In the genomic region with DNA sequence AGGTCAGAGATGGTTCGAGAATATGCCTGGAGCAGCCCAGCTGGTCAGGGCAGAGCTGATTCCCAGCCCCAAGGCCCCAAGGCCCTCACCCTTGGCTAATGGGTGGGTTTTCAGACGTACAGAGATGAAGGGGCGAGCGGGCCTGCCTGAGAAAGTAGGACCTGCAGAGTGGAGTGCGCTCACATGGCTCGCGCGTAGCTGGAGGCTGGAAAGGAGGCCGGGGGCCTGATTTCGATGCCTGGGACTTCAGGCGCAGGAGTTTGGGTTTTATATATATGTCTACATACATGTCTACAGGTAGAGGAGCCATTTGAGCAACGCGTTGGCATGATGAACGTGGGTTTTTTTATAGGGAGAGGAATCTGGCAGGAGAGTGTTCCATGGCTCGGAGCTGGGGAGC, we compare ENCODE assay signal across 18 cellular contexts. TPM values are rescaled to one million over a fixed set of nuclear protein-coding genes. Genes with fewer than 3 reads are reported as not detected.
DNase-seq lines count a peak whose midpoint lies in the region; TF ChIP-seq lines count a peak whose summit lies in the region.
"Had no signal": no experiment of that assay in that cellular context is flagged by ENCODE, and none has a peak within 500 bp of the region (broad histone marks: within the 10 kb centered on the region; RNA-seq: fewer than 3 reads in every experiment).

No MANE protein-coding gene starts in this region.

- WGBS in endodermal cell (ENCODE audit: insufficient coverage in 1 of 2, insufficient read length in 1 of 2), 2 experiments: 93 to 97% methylated on average over 7 to 15 of the region's 15 CpGs

- H3K27ac Mint-ChIP-seq in endodermal cell: no peak overlapping the region
- no peak overlapping the region for H3K27ac Mint-ChIP-seq in osteocyte (ENCODE audit: unreplicated experiment)
- H3K27ac Mint-ChIP-seq: CD4-positive, CD25-positive, alpha-beta regulatory T cell; CD8-positive, alpha-beta memory T cell; H9 had no signal

- H3K9me3 Mint-ChIP-seq in endodermal cell (peaks cover 7% of the 10 kb centered on the region), osteocyte (ENCODE audit: unreplicated experiment) (peaks cover 5% of the 10 kb centered on the region)

- peak; percentile 60 for DNase-seq in coronary artery (ENCODE audit: low spot score)
- DNase-seq in endodermal cell: peak; percentile 20
- DNase-seq in osteocyte (ENCODE audit: extremely low spot score, unreplicated experiment): peak; percentile 82
- no peak for DNase-seq in NCI-H69 (lab: John Stamatoyannopoulos, UW)
- no peak for DNase-seq in NK-92 treated with Interleukin-12 subunit alpha and Interleukin-12 subunit beta, amount 100 ng/mL, for 24 hours (lab: John Stamatoyannopoulos, UW)
- DNase-seq: ACHN; BE2C; C1 segment of cervical spinal cord; CD4-positive, CD25-positive, alpha-beta regulatory T cell; CD8-positive, alpha-beta memory T cell; COR-L47; DMS 273 treated with DMSO at 0.1 percent for 48 hours; DMS53; DND-41; EL; H9 had no signal

- no peak overlapping the region for H3K9ac ChIP-seq in endodermal cell (ENCODE audit: extremely low read depth, low read length, poor library complexity, severe bottlenecking)
- no peak overlapping the region for H3K9ac ChIP-seq in subcutaneous abdominal adipose tissue (ENCODE audit: low read length in 5 of 5)

- peaks cover 21% of the 10 kb centered on the region for H3K27me3 ChIP-seq in endodermal cell (ENCODE audit: control insufficient read depth, insufficient read depth, low read length, poor library complexity, severe bottlenecking)
- no peaks in the 10 kb centered on the region for H3K27me3 ChIP-seq in subcutaneous abdominal adipose tissue (ENCODE audit: control insufficient read depth in 5 of 5, insufficient read depth in 4 of 5, low read length in 5 of 5)
- H3K27me3 ChIP-seq: BE2C had no signal

- no peak for TF ChIP-seq CTCF in coronary artery (IDR thresholded peaks at IDR 0.05)
- no peak for TF ChIP-seq CTCF in endodermal cell (conservative IDR thresholded peaks at IDR 0.05)
- no peak for TF ChIP-seq CTCF in osteocyte (IDR thresholded peaks at IDR 0.05)

- H3K36me3 Mint-ChIP-seq in endodermal cell (ENCODE audit: low read depth) (peaks cover 1% of the 10 kb centered on the region), osteocyte (ENCODE audit: unreplicated experiment) (peaks cover 5% of the 10 kb centered on the region)

- no peaks in the 10 kb centered on the region for H3K36me3 ChIP-seq in endodermal cell (ENCODE audit: control insufficient read depth, insufficient read depth, low read length)
- H3K36me3 ChIP-seq in subcutaneous abdominal adipose tissue (ENCODE audit: control insufficient read depth in 5 of 5, insufficient read depth in 5 of 5, low read length in 5 of 5): peaks cover 0 to 4% (median 0%) of the 10 kb centered on the region in 5 donors

- H3K4me1 Mint-ChIP-seq in endodermal cell: peaks cover 25% of the 10 kb centered on the region
- peaks cover 12% of the 10 kb centered on the region for H3K4me1 Mint-ChIP-seq in osteocyte (ENCODE audit: unreplicated experiment)

- H3K4me3 Mint-ChIP-seq in endodermal cell (no peak overlapping the region), osteocyte (ENCODE audit: unreplicated experiment) (no peak overlapping the region)
- H3K4me3 Mint-ChIP-seq: CD8-positive, alpha-beta memory T cell; H9 had no signal

- H3K4me3 ChIP-seq in coronary artery (no peak overlapping the region), endodermal cell (ENCODE audit: low read length) (no peak overlapping the region), subcutaneous abdominal adipose tissue (ENCODE audit: low read depth in 1 of 5, low read length in 5 of 5) (no peak overlapping the region)
- H3K4me3 ChIP-seq: GM12878 had no signal

- H3K9me3 ChIP-seq in endodermal cell (ENCODE audit: control insufficient read depth, low read length) (peaks cover 5% of the 10 kb centered on the region), subcutaneous abdominal adipose tissue (ENCODE audit: control insufficient read depth in 5 of 5, low read length in 5 of 5) (peaks cover 0 to 6% (median 4%) of the 10 kb centered on the region in 5 donors)
- H3K9me3 ChIP-seq: BE2C had no signal

- H3K4me1 ChIP-seq in endodermal cell (ENCODE audit: control insufficient read depth, insufficient read depth, low read length): peaks cover 5% of the 10 kb centered on the region
- H3K4me1 ChIP-seq in subcutaneous abdominal adipose tissue (ENCODE audit: control insufficient read depth in 5 of 5, insufficient read depth in 5 of 5, low read length in 5 of 5): peaks cover 7 to 59% (median 43%) of the 10 kb centered on the region in 5 donors

- no peak overlapping the region for H3K27ac ChIP-seq in coronary artery
- H3K27ac ChIP-seq in endodermal cell (ENCODE audit: low read depth, low read length): no peak overlapping the region
- H3K27ac ChIP-seq in subcutaneous abdominal adipose tissue (ENCODE audit: low read depth, low read length): peak overlapping the region; percentile 37

- H3K27me3 Mint-ChIP-seq in endodermal cell (ENCODE audit: insufficient read depth) (peaks cover 39% of the 10 kb centered on the region), osteocyte (ENCODE audit: unreplicated experiment) (no peaks in the 10 kb centered on the region)
- H3K27me3 Mint-ChIP-seq: CD4-positive, CD25-positive, alpha-beta regulatory T cell had no signal

RNA-seq across cellular contexts. Expression of gene COQ8A, which starts 8.9 kb away (rescaled TPM):
- total RNA-seq in endodermal cell (10 to 100 TPM in 1 of 2 donors, 1 to 10 TPM in 1; 6.6 to 14.9 TPM), osteocyte (16.0 and 16.2 TPM in 2 replicates)
- 13.1 TPM for polyA plus RNA-seq in endodermal cell (2013, experiment 1 of 2)
- 10.1 TPM for polyA plus RNA-seq in endodermal cell (2013, experiment 2 of 2)

Comparison
In these comparisons a context has a peak if more than half of its experiments do, and no peak if none do; other contexts are left out.
1. DNase-seq: peak in coronary artery (single experiment), endodermal cell (single experiment) and osteocyte (single experiment); none in NCI-H69 (single experiment) and NK-92 treated with Interleukin-12 subunit alpha and Interleukin-12 subunit beta, amount 100 ng/mL, for 24 hours (single experiment).